ENCODE assay signal across 11 cellular contexts in genomic region chr13:45778897-45779296, GRCh38.
"Had no signal": no experiment of that assay in that cellular context is flagged by ENCODE, and none has a peak within 500 bp of the region (broad histone marks: within the 10 kb centered on the region; RNA-seq: fewer than 3 reads in every experiment).

No MANE protein-coding gene starts in this region.

- H2AFZ ChIP-seq: GM23248, GM23338 had no signal

- H3K27ac Mint-ChIP-seq: GM23338, H9, HFFc6 had no signal

- H3K9ac ChIP-seq: GM23248 had no signal

- H3K9me3 Mint-ChIP-seq: GM23338, H9, HFFc6 had no signal

- H3K36me3 ChIP-seq: HAP-1 had no signal

- H3K4me3 ChIP-seq: GM23248, GM23338, HAP-1 had no signal

- H3K27ac ChIP-seq: GM23248 had no signal

- ATAC-seq: GM23338, HCT116 had no signal

- FAIRE-seq: H1, H54 had no signal

- DNase-seq: GM23248, GOT3, H7, H9, HCEC 1CT, HFFc6 had no signal

- H3K4me3 Mint-ChIP-seq: GM23338, H9, HFFc6 had no signal

- H3K4me2 ChIP-seq: GM23338 had no signal

- H3K9me3 ChIP-seq: HAP-1 had no signal
